13 cellular contexts compared by ENCODE assay signal in genomic region chr21:14526816-14527689, GRCh38. TPM values are rescaled to one million over a fixed set of nuclear protein-coding genes. Genes with fewer than 3 reads are reported as not detected.
DNase-seq lines count a peak whose midpoint lies in the region; ATAC-seq and TF ChIP-seq lines count a peak whose summit lies in the region.
"Had no signal": no experiment of that assay in that cellular context is flagged by ENCODE, and none has a peak within 500 bp of the region (broad histone marks: within the 10 kb centered on the region; RNA-seq: fewer than 3 reads in every experiment).

No MANE protein-coding gene starts in this region.

- peaks cover 20% of the 10 kb centered on the region for H3K36me3 Mint-ChIP-seq in activated B cell treated with CpG ODN at 0.5 μM for 24 hours (ENCODE audit: low read depth)
- H3K36me3 Mint-ChIP-seq in naive B cell = no peaks in the 10 kb centered on the region

- no peaks in the 10 kb centered on the region for H3K27me3 ChIP-seq in GM06990 (replicated peaks; ENCODE audit: control insufficient read depth, insufficient read depth, low read length)

- H3K27me3 Mint-ChIP-seq in activated B cell treated with CpG ODN at 0.5 μM for 24 hours = no peaks in the 10 kb centered on the region
- no peaks in the 10 kb centered on the region for H3K27me3 Mint-ChIP-seq in naive B cell

- ATAC-seq in HG02885 (IDR thresholded peaks at IDR 0.05; ENCODE audit: poor library complexity, unreplicated experiment) (peak; percentile 33), activated B cell treated with CpG ODN at 0.5 μM for 24 hours (ENCODE audit: low read depth) (no peak), naive B cell (ENCODE audit: low read depth in 2 of 2) (peak in 1 of 2 donors; percentile 18), GM19397 (IDR thresholded peaks at IDR 0.05; ENCODE audit: unreplicated experiment) (no peak), GM18909 (IDR thresholded peaks at IDR 0.05; ENCODE audit: poor library complexity, unreplicated experiment) (no peak)

- peak overlapping the region; percentile 68 for H3K4me3 Mint-ChIP-seq in activated B cell treated with CpG ODN at 0.5 μM for 24 hours
- peak overlapping the region in 3 of 8 donors; percentile 30 to 68 (median 58) for H3K4me3 Mint-ChIP-seq in naive B cell

- DNase-seq in GM06990 (ENCODE audit: extremely low read depth, insufficient read length) (no peak), activated B cell treated with CpG ODN at 0.5 μM for 24 hours (no peak), naive B cell (no peak), HK-2 (ENCODE audit: unreplicated experiment) (no peak), iPS-NIHi11 (ENCODE audit: low spot score) (no peak)
- DNase-seq: activated CD8-positive, alpha-beta memory T cell treated with anti-CD3 and anti-CD28 coated beads for 24 hours; DMS 273 treated with DMSO at 0.1 percent for 48 hours; NCI-H1048; NCI-H69; stimulated activated CD4-positive, alpha-beta T cell treated with anti-CD3 and anti-CD28 coated beads, Interleukin-4, amount 100 ng/mL, for 1 hour had no signal

- peaks cover 70% of the 10 kb centered on the region for H3K4me1 Mint-ChIP-seq in activated B cell treated with CpG ODN at 0.5 μM for 24 hours
- peaks cover 13 to 45% (median 20%) of the 10 kb centered on the region in 3 donors for H3K4me1 Mint-ChIP-seq in naive B cell

- H3K27ac Mint-ChIP-seq in activated B cell treated with CpG ODN at 0.5 μM for 24 hours (peak overlapping the region; percentile 74), naive B cell (peak overlapping the region; percentile 13 to 66 (median 42))

- intact Hi-C loops in activated B cell treated with CpG ODN at 0.5 μM for 24 hours (cut with micrococcal nuclease) = loop anchor here (1.0 kb wide), 1 partner anchor 7 kb away; no protein-coding TSS in a partner anchor

- H3K36me3 ChIP-seq in GM06990 (ENCODE audit: control insufficient read depth, insufficient read depth, low read length) = no peaks in the 10 kb centered on the region; the same call in none of the 2 replicates

- CTCF ChIA-PET in activated B cell treated with CpG ODN at 0.5 μM for 24 hours (lab: Charles Lee) = interaction anchor here (0.6 to 1.8 kb wide), 3 partner anchors 10 to 211 kb away, joined by 3 to 9 read pairs (median 4); no protein-coding TSS in a partner anchor

- POLR2A ChIA-PET in activated B cell treated with CpG ODN at 0.5 μM for 24 hours (lab: Charles Lee) = interaction anchor here (1.3 to 2.6 kb wide), 3 partner anchors 14 to 28 kb away, joined by 4 to 7 read pairs (median 5); no protein-coding TSS in a partner anchor

- TF ChIP-seq CTCF in GM06990 (IDR thresholded peaks at IDR 0.05; ENCODE audit: insufficient read depth, low read length, poor library complexity, severe bottlenecking) = no peak
- TF ChIP-seq CTCF in activated B cell treated with CpG ODN at 0.5 μM for 24 hours (IDR thresholded peaks at IDR 0.05) = no peak

- H3K9me3 Mint-ChIP-seq in activated B cell treated with CpG ODN at 0.5 μM for 24 hours (no peaks in the 10 kb centered on the region), naive B cell (no peaks in the 10 kb centered on the region)

- peak overlapping the region; percentile 32 for H3K4me3 ChIP-seq in GM06990 (replicated peaks; ENCODE audit: low read depth, low read length)

RNA-seq across cellular contexts. Expression of gene SAMSN1, which starts 19.1 kb away (rescaled TPM):
- total RNA-seq in activated B cell treated with CpG ODN at 0.5 μM for 24 hours = 48.7 and 49.7 TPM in 2 replicates
- polyA plus RNA-seq in naive B cell (ENCODE audit: low read depth in 6 of 6) = 10 to 100 TPM in 2 of 6 donors, 1 to 10 TPM in 4; 4.0 to 19.6 (median 6.0) TPM
